In genomic region chr5:37945446-37945845, GRCh38 we compare ENCODE assay signal across 28 cellular contexts.
DNase-seq lines count a peak whose midpoint lies in the region; ATAC-seq and TF ChIP-seq lines count a peak whose summit lies in the region.
"Had no signal": no experiment of that assay in that cellular context is flagged by ENCODE, and none has a peak within 500 bp of the region (broad histone marks: within the 10 kb centered on the region; RNA-seq: fewer than 3 reads in every experiment).

No MANE protein-coding gene starts in this region.

- TF ChIP-seq POLR2A in esophagus muscularis mucosa (IDR thresholded peaks at IDR 0.05; ENCODE audit: low read depth) (no peak), body of pancreas (IDR thresholded peaks at IDR 0.05) (no peak)

- WGBS in esophagus muscularis mucosa, result 67% methylated on average over 1 of the region's 1 CpG
- WGBS in body of pancreas, 2 donors, result 64 to 71% methylated on average over 1 of the region's 1 CpG

- TF ChIP-seq CTCF in esophagus muscularis mucosa (IDR thresholded peaks at IDR 0.05) (no peak), body of pancreas (IDR thresholded peaks at IDR 0.05) (no peak)

- H3K27ac ChIP-seq in SJCRH30, result no peak overlapping the region
- no peak overlapping the region for H3K27ac ChIP-seq in esophagus muscularis mucosa (replicated peaks in 1 of 4)
- H3K27ac ChIP-seq in body of pancreas, result no peak overlapping the region
- H3K27ac ChIP-seq: 22Rv1; A549; BLaER1; BLaER1 treated with 17β-estradiol and CSF1 and Interleukin-3, amounts not matched to agents 10 nM and 100 nM; C4-2B had no signal

- peak; percentile 24 to 53 for DNase-seq in SJCRH30
- DNase-seq in esophagus muscularis mucosa (ENCODE audit: extremely low spot score), result peak; percentile 80
- no peak for DNase-seq in AML-193 (lab: John Stamatoyannopoulos, UW)
- no peak for DNase-seq in body of pancreas
- DNase-seq: 8988T; ACHN; BE2C; C1 segment of cervical spinal cord; Caco-2; Calu3; CD4-positive, alpha-beta memory T cell; CD4-positive, alpha-beta T cell; CD4-positive, CD25-positive, alpha-beta regulatory T cell; CD8-positive, alpha-beta memory T cell; CD8-positive, alpha-beta T cell; COR-L47; DMS 273 treated with DMSO at 0.1 percent for 48 hours; DMS153; DMS53; DMS79; DMS79 treated with DMSO at 0.1 percent for 48 hours; DND-41; EL had no signal

- TF ChIP-seq EP300 in esophagus muscularis mucosa (IDR thresholded peaks at IDR 0.05), result no peak

- H3K36me3 ChIP-seq in SJCRH30 (no peaks in the 10 kb centered on the region), esophagus muscularis mucosa (no peaks in the 10 kb centered on the region), body of pancreas (replicated peaks in 1 of 2; ENCODE audit: insufficient read depth in 1 of 2, low read depth in 2 of 2) (no peaks in the 10 kb centered on the region)
- H3K36me3 ChIP-seq: BE2C; BLaER1; BLaER1 treated with 17β-estradiol and CSF1 and Interleukin-3, amounts not matched to agents 10 nM and 100 nM had no signal

- no peaks in the 10 kb centered on the region for H3K4me1 ChIP-seq in SJCRH30
- H3K4me1 ChIP-seq in esophagus muscularis mucosa, result no peaks in the 10 kb centered on the region
- H3K4me1 ChIP-seq in body of pancreas, result no peaks in the 10 kb centered on the region
- H3K4me1 ChIP-seq: A549, BE2C, BLaER1, Caco-2 had no signal

- H3K27me3 ChIP-seq in SJCRH30 (no peaks in the 10 kb centered on the region), esophagus muscularis mucosa (no peaks in the 10 kb centered on the region), body of pancreas (no peaks in the 10 kb centered on the region)
- H3K27me3 ChIP-seq: BE2C; BLaER1; BLaER1 treated with 17β-estradiol and CSF1 and Interleukin-3, amounts not matched to agents 10 nM and 100 nM had no signal

- intact Hi-C loops in esophagus muscularis mucosa (cut with DNase I), result no loop called here
- intact Hi-C loops in body of pancreas (cut with DNase I), result no loop called here

- H3K9me3 ChIP-seq in SJCRH30 (replicated peaks) (no peaks in the 10 kb centered on the region; the same call in 1 of the 2 replicates), esophagus muscularis mucosa (no peaks in the 10 kb centered on the region), body of pancreas (no peaks in the 10 kb centered on the region)
- H3K9me3 ChIP-seq: A549; BE2C; BLaER1; BLaER1 treated with 17β-estradiol and CSF1 and Interleukin-3, amounts not matched to agents 10 nM and 100 nM; Caco-2 had no signal

- no peak for ATAC-seq in body of pancreas
- ATAC-seq: A549; CD8-positive, alpha-beta T cell had no signal

- no peak overlapping the region for H3K4me3 ChIP-seq in SJCRH30
- no peak overlapping the region for H3K4me3 ChIP-seq in esophagus muscularis mucosa
- no peak overlapping the region for H3K4me3 ChIP-seq in body of pancreas
- H3K4me3 ChIP-seq: A549; BLaER1; BLaER1 treated with 17β-estradiol and CSF1 and Interleukin-3, amounts not matched to agents 10 nM and 100 nM had no signal

Comparison
In these comparisons a context has a peak if more than half of its experiments do, and no peak if none do; other contexts are left out.
1. DNase-seq: peak in SJCRH30 (2 of 2) and esophagus muscularis mucosa (single experiment); none in AML-193 (0 of 2) and body of pancreas (0 of 4).